In genomic region chr6:106556368-106556960, GRCh38 we compare ENCODE assay signal across 8 cellular contexts.
DNase-seq lines count a peak whose midpoint lies in the region; ATAC-seq, FAIRE-seq and TF ChIP-seq lines count a peak whose summit lies in the region.

No MANE protein-coding gene starts in this region.

- no peak overlapping the region for H3K4me2 ChIP-seq in HepG2 (ENCODE audit: low read depth, low read length)

- POLR2A ChIA-PET in BJ (lab: Charles Lee) (no interaction called here), HepG2 (lab: Yijun Ruan, JAX) (no interaction called here)

- TF ChIP-seq POLR2A in HepG2 (IDR thresholded peaks at IDR 0.05; ENCODE audit: insufficient read depth in 1 of 2, low read depth in 2 of 2, low read length in 2 of 2), result no peak

- TF ChIP-seq RAD21 in HepG2 (CRISPR knock-in tag; IDR thresholded peaks at IDR 0.05), result no peak

- H3K79me2 ChIP-seq in HepG2 (ENCODE audit: insufficient read depth, low read length), result no peaks in the 10 kb centered on the region

- H3K36me3 ChIP-seq in BJ (ENCODE audit: control insufficient read depth, insufficient read depth, low read length) (no peaks in the 10 kb centered on the region), HepG2 (replicated peaks in 1 of 2; ENCODE audit: control insufficient read depth in 1 of 2, insufficient read depth in 2 of 2, low read length in 2 of 2) (peaks cover 8 to 29% of the 10 kb centered on the region in 2 experiments; a peak in 4 of 5 replicates)

- TF ChIP-seq EP300 in HepG2 (IDR thresholded peaks at IDR 0.05; ENCODE audit: low read depth in 2 of 2, low read length in 2 of 2), result no peak
- TF ChIP-seq EP300 in HepG2 (CRISPR knock-in tag; IDR thresholded peaks at IDR 0.05; ENCODE audit: borderline replicate concordance), result no peak

- intact Hi-C loops in HepG2 (cut with micrococcal nuclease; ENCODE audit: unreplicated experiment), result loop anchor here (2.0 kb wide), 1 partner anchor 46 kb away; no protein-coding TSS in a partner anchor

- H2AFZ ChIP-seq in HepG2 (ENCODE audit: low read length), result no peak overlapping the region

- in situ Hi-C loops in HepG2 (cut with HindIII; ENCODE audit: extremely low pct_ligation_motif_present, low pct_unique_long_range_greater_than_20kb), result no loop called here

- BruUV-seq in HepG2 (replicated peaks; lab: Mats Ljungman, UMichigan), result no TSS peak

- DNase-seq in BJ (ENCODE audit: low read depth) (no peak), HT-29 (ENCODE audit: low spot score) (peak; percentile 45), HepG2 (ENCODE audit: low spot score) (peak; percentile 15), NCI-H2107 (lab: John Stamatoyannopoulos, UW) (no peak)
- no peak for DNase-seq in activated T-cell treated with anti-CD3 and anti-CD28 coated beads, Interleukin-2, amount 50 U/mL, for 48 hours

- no peak for ATAC-seq in HepG2
- no peak for ATAC-seq in GM21576 (IDR thresholded peaks at IDR 0.05; ENCODE audit: unreplicated experiment)
- no peak for ATAC-seq in GM21390 (IDR thresholded peaks at IDR 0.05; ENCODE audit: unreplicated experiment)

- peak; percentile 47 for TF ChIP-seq CTCF in BJ (IDR thresholded peaks at IDR 0.05; ENCODE audit: insufficient read depth, low read depth, low read length)
- peak; percentile 67 for TF ChIP-seq CTCF in VCaP (conservative IDR thresholded peaks at IDR 0.05)
- peak; percentile 21; the same call in 1 of the 2 replicates for TF ChIP-seq CTCF in HepG2 (CRISPR knock-in tag; IDR thresholded peaks at IDR 0.05)

- no peaks in the 10 kb centered on the region for H4K20me1 ChIP-seq in HepG2 (ENCODE audit: insufficient read depth, low read length)

- H3K27ac ChIP-seq in VCaP (peak overlapping the region; percentile 37), HepG2 (ENCODE audit: extremely low read length, insufficient read depth, low read length) (no peak overlapping the region)

- CTCF ChIA-PET in BJ (lab: Yijun Ruan, JAX) (interaction anchor here (0.9 to 1.9 kb wide), 5 partner anchors 10 to 111 kb away, joined by 3 to 6 read pairs (median 3); no protein-coding TSS in a partner anchor), HepG2 (lab: Yijun Ruan, JAX; ENCODE audit: low intra/inter-chr PET ratio, low total read pairs) (interaction anchor here (2.5 kb wide), 1 partner anchor 111 kb away, joined by 12 read pairs; no protein-coding TSS in a partner anchor)

- no peak overlapping the region for H3K9ac ChIP-seq in HepG2 (ENCODE audit: insufficient read depth, low read depth, low read length)

- H3K9me3 ChIP-seq in HepG2 (ENCODE audit: low read length), result no peaks in the 10 kb centered on the region

- H3K4me3 ChIP-seq in BJ (ENCODE audit: low read depth, low read length), result no peak overlapping the region
- no peak overlapping the region for H3K4me3 ChIP-seq in HepG2 (replicated peaks in 1 of 3; ENCODE audit: insufficient read depth in 1 of 3, low read depth in 2 of 3, low read length in 3 of 3)

- peak; percentile 8 for FAIRE-seq in HepG2 (lab: Jason Lieb, UNC)

- H3K27me3 ChIP-seq in BJ (ENCODE audit: control insufficient read depth, insufficient read depth, low read length), result no peaks in the 10 kb centered on the region
- H3K27me3 ChIP-seq in HepG2 (ENCODE audit: control insufficient read depth in 1 of 2, insufficient read depth in 2 of 2, low read length in 2 of 2), result no peaks in the 10 kb centered on the region

- peaks cover 41% of the 10 kb centered on the region for H3K4me1 ChIP-seq in HepG2 (ENCODE audit: insufficient read depth, low read length)

- 75% methylated on average over 3 of the region's 3 CpGs for WGBS in HepG2 (ENCODE audit: low lambda C conversion rate)

TF ChIP-seq in HepG2, 621 proteins besides CTCF, POLR2A, EP300 and RAD21:
- TF ChIP-seq CBX2 (IDR thresholded peaks at IDR 0.05; ENCODE audit: low read depth, low read length) (no peak), CBX2 (CRISPR knock-in tag; IDR thresholded peaks at IDR 0.05; ENCODE audit: low read depth) (no peak), SMC3 (IDR thresholded peaks at IDR 0.05; ENCODE audit: low read length) (0 out of 2 replicates have a peak, but pooled peaks have one; percentile 9), STAG1 (CRISPR knock-in tag; IDR thresholded peaks at IDR 0.05) (peak; percentile 45)

Comparison
In these comparisons a context has a peak if more than half of its experiments do, and no peak if none do; other contexts are left out.
1. DNase-seq: peak in HT-29 (single experiment) and HepG2 (single experiment); none in BJ (single experiment), NCI-H2107 (single experiment) and activated T-cell treated with anti-CD3 and anti-CD28 coated beads, Interleukin-2, amount 50 U/mL, for 48 hours (0 of 2).
2. Peak in every context shown above with its lines, with median percentiles within 50 percentile points of each other: CTCF ChIP-seq.